21 cellular contexts compared by ENCODE assay signal in genomic region chr10:61021926-61022325, GRCh38.
"Had no signal": no experiment of that assay in that cellular context is flagged by ENCODE, and none has a peak within 500 bp of the region (broad histone marks: within the 10 kb centered on the region; RNA-seq: fewer than 3 reads in every experiment).

No MANE protein-coding gene starts in this region.

- H3K4me3 Mint-ChIP-seq: activated naive CD8-positive, alpha-beta T cell; effector memory CD8-positive, alpha-beta T cell; nephron progenitor cell; stimulated activated effector memory CD8-positive, alpha-beta T cell treated with anti-CD3 and anti-CD28 coated beads, Interleukin-12 subunit alpha, Interleukin-12 subunit beta, amount 100 ng/mL, for 72 hours; stimulated activated naive CD8-positive, alpha-beta T cell treated with anti-CD3 and anti-CD28 coated beads, Interleukin-15, Interleukin-2, amounts not matched to agents 100 ng/mL and 50 ng/mL, for 24 hours had no signal

- H3K9me3 Mint-ChIP-seq: effector memory CD8-positive, alpha-beta T cell; nephron progenitor cell had no signal

- DNase-seq: activated CD4-positive, alpha-beta T cell treated with anti-CD3 and anti-CD28 coated beads for 4 hours; activated CD4-positive, alpha-beta T cell treated with anti-CD3 and anti-CD28 coated beads, Interleukin-2, amount 50 U/mL, for 4 hours; activated CD8-positive, alpha-beta memory T cell treated with anti-CD3 and anti-CD28 coated beads for 24 hours; activated effector memory CD4-positive, alpha-beta T cell treated with Interleukin-2 at 50 U/mL for 16 hours; activated naive CD4-positive, alpha-beta T cell treated with Interleukin-2 at 50 U/mL for 16 hours; aorta; body of pancreas; effector memory CD8-positive, alpha-beta T cell; foreskin fibroblast; left lung; lower lobe of right lung; mesendoderm; nephron progenitor cell; retina; stimulated activated CD4-positive, alpha-beta T cell treated with anti-CD3 and anti-CD28 coated beads, Interleukin-4, amount 100 ng/mL, for 24 hours; thyroid gland; upper lobe of left lung had no signal

- H3K36me3 Mint-ChIP-seq: activated naive CD8-positive, alpha-beta T cell; stimulated activated effector memory CD8-positive, alpha-beta T cell treated with anti-CD3 and anti-CD28 coated beads, Interleukin-12 subunit alpha, Interleukin-12 subunit beta, amount 100 ng/mL, for 72 hours had no signal

- H3K4me1 Mint-ChIP-seq: nephron progenitor cell; stimulated activated effector memory CD8-positive, alpha-beta T cell treated with anti-CD3 and anti-CD28 coated beads, Interleukin-12 subunit alpha, Interleukin-12 subunit beta, amount 100 ng/mL, for 72 hours had no signal

- H3K27me3 Mint-ChIP-seq: progenitor cell of endocrine pancreas; stimulated activated naive CD8-positive, alpha-beta T cell treated with anti-CD3 and anti-CD28 coated beads, Interleukin-15, Interleukin-2, amounts not matched to agents 100 ng/mL and 50 ng/mL, for 24 hours had no signal

- H3K27ac Mint-ChIP-seq: activated naive CD8-positive, alpha-beta T cell; effector memory CD8-positive, alpha-beta T cell; nephron progenitor cell; progenitor cell of endocrine pancreas; stimulated activated effector memory CD8-positive, alpha-beta T cell treated with anti-CD3 and anti-CD28 coated beads, Interleukin-12 subunit alpha, Interleukin-12 subunit beta, amount 100 ng/mL, for 72 hours; stimulated activated naive CD8-positive, alpha-beta T cell treated with anti-CD3 and anti-CD28 coated beads, Interleukin-15, Interleukin-2, amounts not matched to agents 100 ng/mL and 50 ng/mL, for 24 hours had no signal
